ENCODE assay signal across 8 cellular contexts in the genomic region with DNA sequence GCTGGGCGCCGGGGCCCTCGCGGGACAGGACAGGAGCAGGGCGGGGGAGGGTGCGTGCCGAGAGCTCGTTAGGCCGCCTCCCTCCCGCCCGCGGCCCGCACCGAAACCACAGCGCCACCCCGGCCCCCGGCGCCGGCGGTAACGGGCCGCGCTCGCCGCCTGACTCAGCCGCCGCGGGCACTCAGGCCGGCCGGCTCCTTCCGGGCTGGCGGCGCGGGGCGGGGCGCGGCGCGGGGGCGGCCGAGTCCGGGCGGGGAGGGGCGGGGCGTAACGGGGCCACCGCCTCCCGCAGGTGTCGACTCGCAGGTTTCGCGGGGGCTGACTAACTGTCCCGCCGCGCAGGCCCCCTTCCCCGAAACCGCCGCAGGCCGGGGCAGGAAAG. TPM values are rescaled to one million over a fixed set of nuclear protein-coding genes. Genes with fewer than 3 reads are reported as not detected.
A peak's percentile ranks its signal among the peaks of the same experiment; 100 is the strongest.
DNase-seq lines count a peak whose midpoint lies in the region; ATAC-seq and TF ChIP-seq lines count a peak whose summit lies in the region.

Gene AP5B1 (minus strand): TSS at position 207 of the 382 bp plus-strand sequence. CDS start 385 bp downstream, outside the sequence.

- TF ChIP-seq EP300 in ovary (IDR thresholded peaks at IDR 0.05), result no peak

- H3K27ac ChIP-seq in SJCRH30 (no peak within 1 kb of the TSS), ovary (peak within 1 kb of the TSS; percentile 4 to 41), tibial artery (peak within 1 kb of the TSS; percentile 73 to 87)

- H3K4me1 ChIP-seq in BE2C, result no peaks in the 10 kb centered on the region
- no peaks in the 10 kb centered on the region for H3K4me1 ChIP-seq in SJCRH30
- H3K4me1 ChIP-seq in ovary (ENCODE audit: insufficient read depth), result peaks cover 9% of the 10 kb centered on the region
- H3K4me1 ChIP-seq in tibial artery, result peaks cover 0 to 32% (median 19%) of the 10 kb centered on the region in 4 donors

- DNase-seq in BE2C (peak; percentile 60), SJCRH30 (no peak), Right ventricle myocardium inferior (ENCODE audit: missing footprints) (peak; percentile 85), ovary (peak; percentile 48 to 70 (median 61)), tibial artery (peak; percentile 29 to 81)

- H3K36me3 ChIP-seq in BE2C, result no peaks in the 10 kb centered on the region
- no peaks in the 10 kb centered on the region for H3K36me3 ChIP-seq in SJCRH30
- H3K36me3 ChIP-seq in ovary, result no peaks in the 10 kb centered on the region
- peaks cover 9 to 35% (median 20%) of the 10 kb centered on the region in 3 donors for H3K36me3 ChIP-seq in tibial artery

- H3K36me3 Mint-ChIP-seq in activated naive CD8-positive, alpha-beta T cell, result no peaks in the 10 kb centered on the region

- H3K9me3 Mint-ChIP-seq in activated naive CD8-positive, alpha-beta T cell (ENCODE audit: low read depth), result no peaks in the 10 kb centered on the region

- WGBS in ovary, 3 donors, result 0 to 2% methylated on average over 11 to 58 of the region's 59 CpGs; no CpG with 5 or more reads in 1 of the 3 donors

- H3K4me3 Mint-ChIP-seq in activated naive CD8-positive, alpha-beta T cell, result peak within 1 kb of the TSS; percentile 80

- H3K27ac Mint-ChIP-seq in activated naive CD8-positive, alpha-beta T cell, result no peak within 1 kb of the TSS

- no peak for TF ChIP-seq CTCF in BE2C (IDR thresholded peaks at IDR 0.05; ENCODE audit: low read depth, low read length)
- TF ChIP-seq CTCF in ovary (IDR thresholded peaks at IDR 0.05), result no peak
- TF ChIP-seq CTCF in tibial artery (IDR thresholded peaks at IDR 0.05), result no peak

- H3K27me3 ChIP-seq in BE2C (peaks cover 20% of the 10 kb centered on the region), SJCRH30 (0 out of 2 replicates have a peak, but pooled peaks cover 4% of the 10 kb centered on the region), ovary (no peaks in the 10 kb centered on the region), tibial artery (peaks cover 0 to 6% of the 10 kb centered on the region in 2 donors)

- intact Hi-C loops in Right ventricle myocardium inferior (cut with DNase I), result loop anchor here (1.0 to 5.0 kb wide), 3 partner anchors 38 to 209 kb away; partner anchors contain the start of gene KAT5
- intact Hi-C loops in ovary (cut with DNase I), result loop anchor here in 1 of 4 donors (1.0 kb wide), 1 partner anchor 38 kb away; no protein-coding TSS in a partner anchor
- intact Hi-C loops in tibial artery (cut with DNase I; ENCODE audit: low total_unique reads), result loop anchor here (5.0 kb wide), 1 partner anchor 37 kb away; no protein-coding TSS in a partner anchor

- H3K4me3 ChIP-seq in BE2C (ENCODE audit: low read depth, low read length) (peak within 1 kb of the TSS; percentile 43), SJCRH30 (peak within 1 kb of the TSS; percentile 63), ovary (peak within 1 kb of the TSS; percentile 56), tibial artery (peak within 1 kb of the TSS; percentile 72 to 90)

- H3K4me1 Mint-ChIP-seq in activated naive CD8-positive, alpha-beta T cell (ENCODE audit: low read depth), result peaks cover 21% of the 10 kb centered on the region

- TF ChIP-seq POLR2A in ovary (IDR thresholded peaks at IDR 0.05), result no peak

- no peaks in the 10 kb centered on the region for H3K9me3 ChIP-seq in BE2C
- H3K9me3 ChIP-seq in SJCRH30 (replicated peaks), result no peaks in the 10 kb centered on the region
- H3K9me3 ChIP-seq in ovary, result no peaks in the 10 kb centered on the region
- no peaks in the 10 kb centered on the region for H3K9me3 ChIP-seq in tibial artery

- peaks cover 2% of the 10 kb centered on the region for H3K27me3 Mint-ChIP-seq in activated naive CD8-positive, alpha-beta T cell

- ATAC-seq in GM18909 (IDR thresholded peaks at IDR 0.05; ENCODE audit: poor library complexity, unreplicated experiment) (peak; percentile 57), HG03342 (IDR thresholded peaks at IDR 0.05; ENCODE audit: unreplicated experiment) (peak; percentile 50), Right ventricle myocardium inferior (peak; percentile 71)

RNA-seq across cellular contexts. Expression of gene AP5B1, which starts in this region (rescaled TPM):
- polyA plus RNA-seq in BE2C (2012; ENCODE audit: insufficient read depth, insufficient read length, low read depth), result 1.6 TPM
- 1.8 and 2.0 TPM in 2 replicates for total RNA-seq in SJCRH30 (2014; rRNA removed; shearing (Covaris generic))
- total RNA-seq in Right ventricle myocardium inferior (6.1 TPM), ovary (10 to 100 TPM in 2 of 7 donors, 1 to 10 TPM in 5; 4.6 to 14.7 (median 8.6) TPM)
- 1 to 10 TPM; 2.3 to 6.6 TPM for polyA plus RNA-seq in ovary

Comparison
In these comparisons a context has a peak if more than half of its experiments do, and no peak if none do; other contexts are left out.
1. DNase-seq: peak in BE2C (single experiment), Right ventricle myocardium inferior (single experiment), ovary (5 of 5) and tibial artery (2 of 2); none in SJCRH30 (0 of 2).
2. Peak in every context shown above with its lines, with median percentiles within 50 percentile points of each other: H3K4me3 ChIP-seq and ATAC-seq.